In the genomic region with DNA sequence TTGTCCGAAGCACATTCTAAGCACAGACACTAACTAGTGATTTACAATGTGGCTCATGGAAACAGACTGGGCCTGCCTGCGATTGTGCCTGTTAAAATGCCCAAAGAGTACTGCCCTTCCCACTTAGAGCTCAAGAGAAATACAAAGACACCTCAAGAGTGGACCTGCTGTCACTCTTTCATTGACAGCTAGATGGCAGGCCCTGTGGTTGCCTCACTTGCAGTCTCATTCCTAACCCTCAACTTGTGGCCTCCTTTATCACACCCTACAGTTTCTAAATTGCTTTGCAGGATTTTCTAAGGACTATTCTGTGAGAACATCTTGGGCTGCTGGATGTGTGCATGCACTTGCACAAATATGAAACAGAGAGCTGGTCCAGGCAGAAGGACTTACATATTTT, we compare ENCODE assay signal across 7 cellular contexts.
DNase-seq lines count a peak whose midpoint lies in the region; ATAC-seq and TF ChIP-seq lines count a peak whose summit lies in the region.

No MANE protein-coding gene starts in this region.

- H3K27me3 ChIP-seq in sigmoid colon: no peaks in the 10 kb centered on the region

- no peak for TF ChIP-seq EP300 in sigmoid colon (IDR thresholded peaks at IDR 0.05)

- no peak for TF ChIP-seq POLR2A in sigmoid colon (IDR thresholded peaks at IDR 0.05)

- intact Hi-C loops in sigmoid colon (cut with DNase I): no loop called here

- WGBS in sigmoid colon, 2 donors: 83 to 86% methylated on average over 2 of the region's 2 CpGs

- peak; percentile 71 for ATAC-seq in GM18520 (IDR thresholded peaks at IDR 0.05; ENCODE audit: unreplicated experiment)
- peak; percentile 61 for ATAC-seq in GM21737 (IDR thresholded peaks at IDR 0.05; ENCODE audit: unreplicated experiment)

- no peak for TF ChIP-seq CTCF in sigmoid colon (IDR thresholded peaks at IDR 0.05)

- no peaks in the 10 kb centered on the region for H3K36me3 ChIP-seq in sigmoid colon

- no peak overlapping the region for H3K27ac ChIP-seq in sigmoid colon

- H3K4me1 ChIP-seq in sigmoid colon: peaks cover 0 to 9% (median 8%) of the 10 kb centered on the region in 4 donors

- DNase-seq in M059J (ENCODE audit: low read depth) (peak; percentile 4), iPS-NIHi7 (ENCODE audit: extremely low spot score) (peak; percentile 51), GM19240 (ENCODE audit: insufficient read length, low spot score) (no peak), NCI-H128 (lab: John Stamatoyannopoulos, UW; ENCODE audit: unreplicated experiment) (no peak), sigmoid colon (no peak)

- H3K9me3 ChIP-seq in sigmoid colon: no peaks in the 10 kb centered on the region

- no peak overlapping the region for H3K4me3 ChIP-seq in sigmoid colon

Comparison
In these comparisons a context has a peak if more than half of its experiments do, and no peak if none do; other contexts are left out.
1. DNase-seq: peak in M059J (single experiment) and iPS-NIHi7 (single experiment); none in GM19240 (single experiment), NCI-H128 (single experiment) and sigmoid colon (single experiment).